In genomic region chrX:78555401-78555980, GRCh38 we compare ENCODE assay signal across 11 cellular contexts.
DNase-seq lines count a peak whose midpoint lies in the region; ATAC-seq and TF ChIP-seq lines count a peak whose summit lies in the region.
"Had no signal": no experiment of that assay in that cellular context is flagged by ENCODE, and none has a peak within 500 bp of the region (broad histone marks: within the 10 kb centered on the region; RNA-seq: fewer than 3 reads in every experiment).

No MANE protein-coding gene starts in this region.

- no peak for ATAC-seq in activated T-cell treated with anti-CD3 and anti-CD28 coated beads, Interleukin-2, amount 50 U/mL, for 72 hours (replicated peaks in 1 of 2)
- no peak for ATAC-seq in activated T-cell treated with anti-CD3 and anti-CD28 coated beads, Interleukin-2, amount 50 U/mL, for 4 hours
- no peak for ATAC-seq in thoracic aorta (ENCODE audit: insufficient number of reproducible peaks, low FRiP score, low read depth)
- ATAC-seq in HG03039 (IDR thresholded peaks at IDR 0.05; ENCODE audit: unreplicated experiment): no peak
- ATAC-seq: mucosa of descending colon had no signal

- H3K4me3 ChIP-seq in PC-9 (no peak overlapping the region), fibroblast of pulmonary artery (replicated peaks; ENCODE audit: low read depth, low read length) (no peak overlapping the region), thoracic aorta (no peak overlapping the region)
- H3K4me3 ChIP-seq: mucosa of descending colon had no signal

- no peak overlapping the region for H2AFZ ChIP-seq in PC-9

- no peaks in the 10 kb centered on the region for H3K79me2 ChIP-seq in PC-9 (ENCODE audit: low read depth)

- no peaks in the 10 kb centered on the region for H3K36me3 Mint-ChIP-seq in activated T-cell treated with anti-CD3 and anti-CD28 coated beads, Interleukin-2, amount 50 U/mL, for 72 hours (ENCODE audit: insufficient read depth in 2 of 2)
- H3K36me3 Mint-ChIP-seq in activated T-cell treated with anti-CD3 and anti-CD28 coated beads, Interleukin-2, amount 50 U/mL, for 4 hours (ENCODE audit: insufficient read depth): no peaks in the 10 kb centered on the region

- peak overlapping the region; percentile 63 for H3K27ac Mint-ChIP-seq in activated T-cell treated with anti-CD3 and anti-CD28 coated beads, Interleukin-2, amount 50 U/mL, for 72 hours
- H3K27ac Mint-ChIP-seq: activated naive CD8-positive, alpha-beta T cell treated with anti-CD3 and anti-CD28 coated beads, Interleukin-2, amount 10 ng/mL, durations not matched to agents 7 days and 5 days had no signal

- H3K4me2 ChIP-seq in PC-9: no peak overlapping the region

- TF ChIP-seq CTCF in PC-9 (conservative IDR thresholded peaks at IDR 0.05): peak; percentile 52
- TF ChIP-seq CTCF in fibroblast of pulmonary artery (IDR thresholded peaks at IDR 0.05; ENCODE audit: low read length, missing control alignments): peak; percentile 38
- peak; percentile 43 for TF ChIP-seq CTCF in thoracic aorta (IDR thresholded peaks at IDR 0.05)

- H3K9me3 ChIP-seq in PC-9 (ENCODE audit: insufficient read depth, low read depth) (no peaks in the 10 kb centered on the region), thoracic aorta (no peaks in the 10 kb centered on the region)
- H3K9me3 ChIP-seq: mucosa of descending colon had no signal

- no peaks in the 10 kb centered on the region for H3K4me1 Mint-ChIP-seq in activated T-cell treated with anti-CD3 and anti-CD28 coated beads, Interleukin-2, amount 50 U/mL, for 72 hours (ENCODE audit: low read depth)
- H3K4me1 Mint-ChIP-seq in activated T-cell treated with anti-CD3 and anti-CD28 coated beads, Interleukin-2, amount 50 U/mL, for 4 hours (ENCODE audit: low read depth): peaks cover 3% of the 10 kb centered on the region

- H3F3A ChIP-seq in PC-9 (ENCODE audit: insufficient read depth, low read depth): no peaks in the 10 kb centered on the region

- no TSS peak for BruUV-seq in PC-9 (replicated peaks; lab: Mats Ljungman, UMichigan)

- CTCF ChIA-PET in PC-9 (lab: Charles Lee): no interaction called here

- no peaks in the 10 kb centered on the region for H3K9me2 ChIP-seq in PC-9 (ENCODE audit: insufficient read depth)

- H3K27me3 Mint-ChIP-seq in activated T-cell treated with anti-CD3 and anti-CD28 coated beads, Interleukin-2, amount 50 U/mL, for 72 hours (ENCODE audit: low read depth): peaks cover 30% of the 10 kb centered on the region
- H3K27me3 Mint-ChIP-seq in activated T-cell treated with anti-CD3 and anti-CD28 coated beads, Interleukin-2, amount 50 U/mL, for 4 hours (ENCODE audit: low read depth): no peaks in the 10 kb centered on the region
- H3K27me3 Mint-ChIP-seq: activated naive CD8-positive, alpha-beta T cell treated with anti-CD3 and anti-CD28 coated beads, Interleukin-2, amount 10 ng/mL, durations not matched to agents 7 days and 5 days had no signal

- POLR2A ChIA-PET in PC-9 (lab: Charles Lee; ENCODE audit: unreplicated experiment): no interaction called here

- H3K27ac ChIP-seq in PC-9 (no peak overlapping the region), thoracic aorta (no peak overlapping the region)

- no peaks in the 10 kb centered on the region for H3K4me1 ChIP-seq in PC-9 (replicated peaks; ENCODE audit: insufficient read depth)
- no peaks in the 10 kb centered on the region for H3K4me1 ChIP-seq in thoracic aorta (ENCODE audit: control insufficient read depth in 1 of 2, low read depth in 2 of 2)

- H3K36me3 ChIP-seq in PC-9 (ENCODE audit: low read depth): no peaks in the 10 kb centered on the region
- H3K36me3 ChIP-seq in thoracic aorta: no peaks in the 10 kb centered on the region

- H3K27me3 ChIP-seq in PC-9 (ENCODE audit: insufficient read depth, low read depth) (no peaks in the 10 kb centered on the region), thoracic aorta (replicated peaks; ENCODE audit: insufficient read depth) (no peaks in the 10 kb centered on the region)

- H3K4me3 Mint-ChIP-seq in activated T-cell treated with anti-CD3 and anti-CD28 coated beads, Interleukin-2, amount 50 U/mL, for 72 hours: peak overlapping the region in 1 of 2 donors; percentile 49
- H3K4me3 Mint-ChIP-seq in activated T-cell treated with anti-CD3 and anti-CD28 coated beads, Interleukin-2, amount 50 U/mL, for 4 hours: no peak overlapping the region
- H3K4me3 Mint-ChIP-seq: activated naive CD8-positive, alpha-beta T cell treated with anti-CD3 and anti-CD28 coated beads, Interleukin-2, amount 10 ng/mL, durations not matched to agents 7 days and 5 days had no signal

- DNase-seq in activated T-cell treated with anti-CD3 and anti-CD28 coated beads, Interleukin-2, amount 50 U/mL, for 72 hours: no peak
- DNase-seq in activated T-cell treated with anti-CD3 and anti-CD28 coated beads, Interleukin-2, amount 50 U/mL, for 4 hours: no peak
- DNase-seq in PC-9: no peak
- peak; percentile 9 for DNase-seq in fibroblast of pulmonary artery (ENCODE audit: low read depth)
- DNase-seq in thoracic aorta (ENCODE audit: low spot score): no peak
- no peak for DNase-seq in retina
- no peak for DNase-seq in NK-92 treated with Interleukin-12 subunit alpha and Interleukin-12 subunit beta, amount 100 ng/mL, for 24 hours (lab: John Stamatoyannopoulos, UW)
- DNase-seq: activated naive CD8-positive, alpha-beta T cell treated with anti-CD3 and anti-CD28 coated beads, Interleukin-2, amount 10 ng/mL, durations not matched to agents 7 days and 5 days; Calu3; mucosa of descending colon had no signal

- H4K20me1 ChIP-seq in PC-9 (ENCODE audit: insufficient read depth): no peaks in the 10 kb centered on the region

- H3K9me3 Mint-ChIP-seq in activated T-cell treated with anti-CD3 and anti-CD28 coated beads, Interleukin-2, amount 50 U/mL, for 72 hours: peaks cover 0 to 1% of the 10 kb centered on the region in 2 donors
- H3K9me3 Mint-ChIP-seq in activated T-cell treated with anti-CD3 and anti-CD28 coated beads, Interleukin-2, amount 50 U/mL, for 4 hours: no peaks in the 10 kb centered on the region

- intact Hi-C loops in PC-9 (cut with micrococcal nuclease; ENCODE audit: unreplicated experiment): loop anchor here (2.0 to 10.0 kb wide), 3 partner anchors 152 to 527 kb away; no protein-coding TSS in a partner anchor
